3 cellular contexts compared by ENCODE assay signal in genomic region chr1:71191520-71191919, GRCh38.
"Had no signal": no experiment of that assay in that cellular context is flagged by ENCODE, and none has a peak within 500 bp of the region (broad histone marks: within the 10 kb centered on the region; RNA-seq: fewer than 3 reads in every experiment).

No MANE protein-coding gene starts in this region.

- ATAC-seq: GM12878 had no signal

- DNase-seq: GDM1, GF-D8 had no signal

- H3K4me3 ChIP-seq: GM12878 had no signal
